Comparison of ENCODE assay signal across 33 cellular contexts in the genomic region with DNA sequence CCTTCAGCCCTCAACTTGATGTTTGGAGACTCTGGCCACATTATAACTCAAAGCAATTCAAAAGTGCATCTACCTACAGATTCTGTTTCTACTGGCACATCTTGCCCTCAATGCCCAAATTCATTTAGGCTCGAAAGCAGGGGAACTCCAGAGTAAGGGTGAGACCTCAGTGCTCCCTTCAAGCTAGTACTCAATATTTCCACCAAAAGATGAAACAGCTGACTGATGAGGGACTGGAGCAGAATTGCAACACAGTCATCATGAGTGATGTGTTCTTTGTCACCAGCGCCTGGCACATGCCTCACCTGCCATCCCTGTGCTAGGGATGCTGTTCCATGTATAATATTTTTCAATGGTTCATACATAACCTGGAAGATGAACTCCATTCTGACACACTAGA.
"Had no signal": no experiment of that assay in that cellular context is flagged by ENCODE, and none has a peak within 500 bp of the region (broad histone marks: within the 10 kb centered on the region; RNA-seq: fewer than 3 reads in every experiment).

No MANE protein-coding gene starts in this region.

- H3K4me2 ChIP-seq: SK-N-SH had no signal

- H3K36me3 Mint-ChIP-seq: activated CD4-positive, alpha-beta memory T cell treated with anti-CD3 and anti-CD28 coated beads for 36 hours; activated naive CD4-positive, alpha-beta T cell treated with anti-CD3 and anti-CD28 coated beads, Interleukin-2, amount 10 ng/mL, durations not matched to agents 7 days and 5 days had no signal

- H3K27me3 ChIP-seq: ascending aorta, cardiac muscle cell, Peyer's patch, SJSA1 had no signal

- H3K9me3 ChIP-seq: ascending aorta, Peyer's patch, SJSA1 had no signal

- H3K4me3 Mint-ChIP-seq: activated CD4-positive, alpha-beta memory T cell treated with anti-CD3 and anti-CD28 coated beads for 36 hours; activated CD4-positive, alpha-beta T cell treated with anti-CD3 and anti-CD28 coated beads, Interleukin-2, amount 10 ng/mL, durations not matched to agents 7 days and 5 days; activated naive CD4-positive, alpha-beta T cell treated with anti-CD3 and anti-CD28 coated beads, Interleukin-2, amount 10 ng/mL, durations not matched to agents 7 days and 5 days; activated naive CD8-positive, alpha-beta T cell; activated T-cell treated with anti-CD3 and anti-CD28 coated beads, Interleukin-2, amount 50 U/mL, for 24 hours; activated T-helper 1 cell treated with anti-CD3 and anti-CD28 coated beads, Interleukin-12 subunit alpha, Interleukin-12 subunit beta, Interleukin-2, Interleukin-4 antibody, amounts not matched to agents 30 ng/mL and 10 ng/mL and 1 ng/mL, durations not matched to agents 14 hours and 24 hours and 36 hours; central memory CD8-positive, alpha-beta T cell; T-helper 1 cell treated with Interleukin-12 subunit alpha and Interleukin-12 subunit beta and Interleukin-4 antibody, amounts not matched to agents 30 μg/mL and 1 μg/mL, for 36 hours; T-helper 2 cell treated with Interferon-gamma antibody and Interleukin-4, amounts not matched to agents 5 μg/mL and 100 μg/mL, for 36 hours had no signal

- DNase-seq: activated CD4-positive, alpha-beta memory T cell treated with anti-CD3 and anti-CD28 coated beads for 36 hours; activated CD4-positive, alpha-beta T cell treated with anti-CD3 and anti-CD28 coated beads, Interleukin-2, amount 10 ng/mL, durations not matched to agents 7 days and 5 days; activated effector memory CD4-positive, alpha-beta T cell treated with Interleukin-2 at 50 U/mL for 16 hours; activated naive CD4-positive, alpha-beta T cell treated with anti-CD3 and anti-CD28 coated beads, Interleukin-2, amount 10 ng/mL, durations not matched to agents 7 days and 5 days; activated T-cell treated with anti-CD3 and anti-CD28 coated beads, Interleukin-2, amount 50 U/mL, for 24 hours; amygdala; Kasumi-1; KG1; MM.1S; MV-4-11; NCI-H1092; NCI-H1417; NCI-H146; NCI-H187; NCI-H2029 treated with DMSO at 0.1 percent for 48 hours; NCI-H2107; NCI-H2171; NCI-H510A; NCI-H526; NCI-H748 treated with DMSO at 0.1 percent for 48 hours; NK-92 treated with Interleukin-12 subunit alpha and Interleukin-12 subunit beta, amount 100 ng/mL, for 24 hours; Peyer's patch; RPMI8226; SHP77 treated with DMSO at 0.1 percent for 48 hours; SK-N-SH had no signal

- H3K9me3 Mint-ChIP-seq: activated naive CD4-positive, alpha-beta T cell treated with anti-CD3 and anti-CD28 coated beads, Interleukin-2, amount 10 ng/mL, durations not matched to agents 7 days and 5 days; activated T-cell treated with anti-CD3 and anti-CD28 coated beads, Interleukin-2, amount 50 U/mL, for 24 hours; activated T-helper 1 cell treated with anti-CD3 and anti-CD28 coated beads, Interleukin-12 subunit alpha, Interleukin-12 subunit beta, Interleukin-2, Interleukin-4 antibody, amounts not matched to agents 30 ng/mL and 10 ng/mL and 1 ng/mL, durations not matched to agents 14 hours and 24 hours and 36 hours; T-helper 1 cell treated with Interleukin-12 subunit alpha and Interleukin-12 subunit beta and Interleukin-4 antibody, amounts not matched to agents 30 μg/mL and 1 μg/mL, for 36 hours had no signal

- H3K4me3 ChIP-seq: ascending aorta, cardiac muscle cell, Peyer's patch, SJSA1 had no signal

- H3K27ac ChIP-seq: ascending aorta, cardiac muscle cell, Peyer's patch, SJSA1 had no signal

- H3K27ac Mint-ChIP-seq: activated CD4-positive, alpha-beta memory T cell treated with anti-CD3 and anti-CD28 coated beads for 36 hours; activated CD4-positive, alpha-beta T cell treated with anti-CD3 and anti-CD28 coated beads, Interleukin-2, amount 10 ng/mL, durations not matched to agents 7 days and 5 days; activated naive CD4-positive, alpha-beta T cell treated with anti-CD3 and anti-CD28 coated beads, Interleukin-2, amount 10 ng/mL, durations not matched to agents 7 days and 5 days; activated naive CD8-positive, alpha-beta T cell; activated T-cell treated with anti-CD3 and anti-CD28 coated beads, Interleukin-2, amount 50 U/mL, for 24 hours; activated T-helper 1 cell treated with anti-CD3 and anti-CD28 coated beads, Interleukin-12 subunit alpha, Interleukin-12 subunit beta, Interleukin-2, Interleukin-4 antibody, amounts not matched to agents 30 ng/mL and 10 ng/mL and 1 ng/mL, durations not matched to agents 14 hours and 24 hours and 36 hours; T-helper 1 cell treated with Interleukin-12 subunit alpha and Interleukin-12 subunit beta and Interleukin-4 antibody, amounts not matched to agents 30 μg/mL and 1 μg/mL, for 36 hours; T-helper 2 cell treated with Interferon-gamma antibody and Interleukin-4, amounts not matched to agents 5 μg/mL and 100 μg/mL, for 36 hours had no signal

- H3K36me3 ChIP-seq: ascending aorta, cardiac muscle cell, Peyer's patch, SJSA1 had no signal

- H3K27me3 Mint-ChIP-seq: activated naive CD8-positive, alpha-beta T cell; activated T-cell treated with anti-CD3 and anti-CD28 coated beads, Interleukin-2, amount 50 U/mL, for 24 hours had no signal

- H3K9ac ChIP-seq: SK-N-SH had no signal
